In genomic region chr13:113468029-113468428, GRCh38 we compare ENCODE assay signal across 2 cellular contexts.
TF ChIP-seq lines count a peak whose summit lies in the region.

No MANE protein-coding gene starts in this region.

TF ChIP-seq in GM23338, 12 proteins besides CTCF, POLR2A, EP300 and RAD21 (continued from another document):
- no peak for TF ChIP-seq REST (IDR thresholded peaks at IDR 0.05; ENCODE audit: unreplicated experiment)

TF ChIP-seq in WTC11, 78 proteins besides CTCF, POLR2A, EP300 and RAD21 (continued from another document):
- TF ChIP-seq, protein P1, sequence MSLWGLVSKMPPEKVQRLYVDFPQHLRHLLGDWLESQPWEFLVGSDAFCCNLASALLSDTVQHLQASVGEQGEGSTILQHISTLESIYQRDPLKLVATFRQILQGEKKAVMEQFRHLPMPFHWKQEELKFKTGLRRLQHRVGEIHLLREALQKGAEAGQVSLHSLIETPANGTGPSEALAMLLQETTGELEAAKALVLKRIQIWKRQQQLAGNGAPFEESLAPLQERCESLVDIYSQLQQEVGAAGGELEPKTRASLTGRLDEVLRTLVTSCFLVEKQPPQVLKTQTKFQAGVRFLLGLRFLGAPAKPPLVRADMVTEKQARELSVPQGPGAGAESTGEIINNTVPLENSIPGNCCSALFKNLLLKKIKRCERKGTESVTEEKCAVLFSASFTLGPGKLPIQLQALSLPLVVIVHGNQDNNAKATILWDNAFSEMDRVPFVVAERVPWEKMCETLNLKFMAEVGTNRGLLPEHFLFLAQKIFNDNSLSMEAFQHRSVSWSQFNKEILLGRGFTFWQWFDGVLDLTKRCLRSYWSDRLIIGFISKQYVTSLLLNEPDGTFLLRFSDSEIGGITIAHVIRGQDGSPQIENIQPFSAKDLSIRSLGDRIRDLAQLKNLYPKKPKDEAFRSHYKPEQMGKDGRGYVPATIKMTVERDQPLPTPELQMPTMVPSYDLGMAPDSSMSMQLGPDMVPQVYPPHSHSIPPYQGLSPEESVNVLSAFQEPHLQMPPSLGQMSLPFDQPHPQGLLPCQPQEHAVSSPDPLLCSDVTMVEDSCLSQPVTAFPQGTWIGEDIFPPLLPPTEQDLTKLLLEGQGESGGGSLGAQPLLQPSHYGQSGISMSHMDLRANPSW (CRISPR knock-in tag; conservative IDR thresholded peaks at IDR 0.05; ENCODE audit: low read depth): no peak
- TF ChIP-seq ETV6 (CRISPR knock-in tag; IDR thresholded peaks at IDR 0.05): no peak
- no peak for TF ChIP-seq FOXP4 (CRISPR knock-in tag; IDR thresholded peaks at IDR 0.05)
- TF ChIP-seq ZNF317 (CRISPR knock-in tag; IDR thresholded peaks at IDR 0.05; ENCODE audit: borderline replicate concordance, low read depth): no peak
- no peak for TF ChIP-seq GABPB1 (CRISPR knock-in tag; IDR thresholded peaks at IDR 0.05)
- no peak for TF ChIP-seq SOX15 (CRISPR knock-in tag; IDR thresholded peaks at IDR 0.05)
- no peak for TF ChIP-seq MXD4 (CRISPR knock-in tag; IDR thresholded peaks at IDR 0.05; ENCODE audit: borderline replicate concordance)
- TF ChIP-seq CREM (CRISPR knock-in tag; IDR thresholded peaks at IDR 0.05): no peak
- no peak for TF ChIP-seq KAT7 (CRISPR knock-in tag; IDR thresholded peaks at IDR 0.05; ENCODE audit: borderline replicate concordance)
- TF ChIP-seq, protein P2, sequence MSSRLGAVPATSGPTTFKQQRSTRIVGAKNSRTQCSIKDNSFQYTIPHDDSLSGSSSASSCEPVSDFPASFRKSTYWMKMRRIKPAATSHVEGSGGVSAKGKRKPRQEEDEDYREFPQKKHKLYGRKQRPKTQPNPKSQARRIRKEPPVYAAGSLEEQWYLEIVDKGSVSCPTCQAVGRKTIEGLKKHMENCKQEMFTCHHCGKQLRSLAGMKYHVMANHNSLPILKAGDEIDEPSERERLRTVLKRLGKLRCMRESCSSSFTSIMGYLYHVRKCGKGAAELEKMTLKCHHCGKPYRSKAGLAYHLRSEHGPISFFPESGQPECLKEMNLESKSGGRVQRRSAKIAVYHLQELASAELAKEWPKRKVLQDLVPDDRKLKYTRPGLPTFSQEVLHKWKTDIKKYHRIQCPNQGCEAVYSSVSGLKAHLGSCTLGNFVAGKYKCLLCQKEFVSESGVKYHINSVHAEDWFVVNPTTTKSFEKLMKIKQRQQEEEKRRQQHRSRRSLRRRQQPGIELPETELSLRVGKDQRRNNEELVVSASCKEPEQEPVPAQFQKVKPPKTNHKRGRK (CRISPR knock-in tag; IDR thresholded peaks at IDR 0.05; ENCODE audit: borderline replicate concordance): no peak
- no peak for TF ChIP-seq ZMAT4 (CRISPR knock-in tag; IDR thresholded peaks at IDR 0.05)
- TF ChIP-seq GRHL2 (CRISPR knock-in tag; IDR thresholded peaks at IDR 0.05; ENCODE audit: insufficient replicate concordance, severe bottlenecking): no peak
- TF ChIP-seq MYBL2 (CRISPR knock-in tag; IDR thresholded peaks at IDR 0.05): no peak
- TF ChIP-seq, protein P3, sequence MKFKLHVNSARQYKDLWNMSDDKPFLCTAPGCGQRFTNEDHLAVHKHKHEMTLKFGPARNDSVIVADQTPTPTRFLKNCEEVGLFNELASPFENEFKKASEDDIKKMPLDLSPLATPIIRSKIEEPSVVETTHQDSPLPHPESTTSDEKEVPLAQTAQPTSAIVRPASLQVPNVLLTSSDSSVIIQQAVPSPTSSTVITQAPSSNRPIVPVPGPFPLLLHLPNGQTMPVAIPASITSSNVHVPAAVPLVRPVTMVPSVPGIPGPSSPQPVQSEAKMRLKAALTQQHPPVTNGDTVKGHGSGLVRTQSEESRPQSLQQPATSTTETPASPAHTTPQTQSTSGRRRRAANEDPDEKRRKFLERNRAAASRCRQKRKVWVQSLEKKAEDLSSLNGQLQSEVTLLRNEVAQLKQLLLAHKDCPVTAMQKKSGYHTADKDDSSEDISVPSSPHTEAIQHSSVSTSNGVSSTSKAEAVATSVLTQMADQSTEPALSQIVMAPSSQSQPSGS (CRISPR knock-in tag; IDR thresholded peaks at IDR 0.05; ENCODE audit: borderline replicate concordance, low read depth): no peak
